8 cellular contexts compared by ENCODE assay signal in the genomic region with DNA sequence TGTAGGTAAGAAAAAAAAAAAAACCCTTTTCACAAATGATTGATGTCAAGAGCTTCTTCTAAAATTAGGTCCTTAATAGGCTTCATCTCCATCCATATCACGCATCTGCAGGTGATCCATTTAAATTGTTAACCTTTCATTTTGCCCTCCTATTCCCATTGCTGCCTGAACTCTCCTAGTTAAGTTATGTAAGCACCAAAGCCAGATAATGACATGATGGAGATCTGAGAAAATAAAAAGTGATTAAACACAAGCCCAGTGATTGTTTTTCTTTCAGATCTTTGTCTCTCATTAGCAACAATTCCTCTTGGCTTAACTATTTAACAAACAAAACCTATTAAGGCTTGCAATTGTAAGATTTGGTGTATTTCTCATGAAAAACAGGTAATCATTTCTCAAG.
"Had no signal": no experiment of that assay in that cellular context is flagged by ENCODE, and none has a peak within 500 bp of the region (broad histone marks: within the 10 kb centered on the region; RNA-seq: fewer than 3 reads in every experiment).

No MANE protein-coding gene starts in this region.

- H3K9me3 ChIP-seq: stomach, tibial artery, uterus had no signal

- H3K27ac ChIP-seq: stomach, tibial artery, uterus had no signal

- H3K4me1 ChIP-seq: stomach, tibial artery, uterus had no signal

- H3K27me3 ChIP-seq: stomach, tibial artery, uterus had no signal

- H3K4me3 ChIP-seq: stomach, tibial artery, uterus had no signal

- H3K36me3 ChIP-seq: uterus had no signal

- DNase-seq: activated CD4-positive, alpha-beta T cell treated with anti-CD3 and anti-CD28 coated beads for 48 hours; activated naive CD4-positive, alpha-beta T cell treated with anti-CD3 and anti-CD28 coated beads for 36 hours; natural killer cell; right cardiac atrium; small intestine; stomach; tibial artery; uterus had no signal
